In genomic region chr14:24231263-24232120, GRCh38 we compare ENCODE assay signal across 8 cellular contexts. TPM values are rescaled to one million over a fixed set of nuclear protein-coding genes. Genes with fewer than 3 reads are reported as not detected.
A peak's percentile ranks its signal among the peaks of the same experiment; 100 is the strongest.
DNase-seq lines count a peak whose midpoint lies in the region; ATAC-seq and TF ChIP-seq lines count a peak whose summit lies in the region.

No MANE protein-coding gene starts in this region.

- H3K36me3 ChIP-seq in BE2C (peaks cover 19% of the 10 kb centered on the region), PC-9 (ENCODE audit: low read depth) (no peaks in the 10 kb centered on the region)
- H3K36me3 ChIP-seq in effector memory CD4-positive, alpha-beta T cell (ENCODE audit: control insufficient read depth, insufficient read depth, low read length), result peaks cover 10% of the 10 kb centered on the region

- peak overlapping the region; percentile 59 for H3K27ac ChIP-seq in PC-9
- H3K27ac ChIP-seq in effector memory CD4-positive, alpha-beta T cell (ENCODE audit: insufficient read depth, low read length, poor library complexity, severe bottlenecking), result peak overlapping the region; percentile 83

- peaks cover 68% of the 10 kb centered on the region for H3K79me2 ChIP-seq in PC-9 (ENCODE audit: low read depth)

- H2AFZ ChIP-seq in PC-9, result peak overlapping the region; percentile 90

- peaks cover 45 to 52% of the 10 kb centered on the region in 2 donors for H3K4me1 Mint-ChIP-seq in natural killer cell

- DNase-seq in BE2C, result no peak
- no peak for DNase-seq in PC-9
- peak in 2 of 3 donors; percentile 9 to 11 for DNase-seq in effector memory CD4-positive, alpha-beta T cell
- DNase-seq in natural killer cell, result no peak
- DNase-seq in cortex of kidney (lab: John Stamatoyannopoulos, UW), result no peak

- POLR2A ChIA-PET in PC-9 (lab: Charles Lee; ENCODE audit: unreplicated experiment), result no interaction called here

- TF ChIP-seq CTCF in BE2C (IDR thresholded peaks at IDR 0.05; ENCODE audit: low read depth, low read length), result no peak
- TF ChIP-seq CTCF in PC-9 (conservative IDR thresholded peaks at IDR 0.05), result no peak
- no peak for TF ChIP-seq CTCF in natural killer cell (IDR thresholded peaks at IDR 0.05)

- CTCF ChIA-PET in PC-9 (lab: Charles Lee), result no interaction called here

- TSS peak; percentile 49 for BruUV-seq in PC-9 (replicated peaks; lab: Mats Ljungman, UMichigan)

- H3K36me3 Mint-ChIP-seq in natural killer cell, result peaks cover 9% of the 10 kb centered on the region

- 0 out of 2 replicates have a peak, but pooled peaks cover 4% of the 10 kb centered on the region for H3F3A ChIP-seq in PC-9 (ENCODE audit: insufficient read depth, low read depth)

- H4K20me1 ChIP-seq in PC-9 (ENCODE audit: insufficient read depth), result no peaks in the 10 kb centered on the region

- no peaks in the 10 kb centered on the region for H3K9me3 Mint-ChIP-seq in natural killer cell

- ATAC-seq in GM21528 (IDR thresholded peaks at IDR 0.05; ENCODE audit: low FRiP score, unreplicated experiment) (peak; percentile 5), natural killer cell (no peak), GM19397 (IDR thresholded peaks at IDR 0.05; ENCODE audit: unreplicated experiment) (no peak), GM19324 (IDR thresholded peaks at IDR 0.05; ENCODE audit: low FRiP score, unreplicated experiment) (no peak)

- no peaks in the 10 kb centered on the region for H3K9me2 ChIP-seq in PC-9 (ENCODE audit: insufficient read depth)

- peak overlapping the region; percentile 96 for H3K4me2 ChIP-seq in PC-9

- peak overlapping the region; percentile 87 to 100 for H3K27ac Mint-ChIP-seq in natural killer cell

- H3K4me1 ChIP-seq in BE2C (peaks cover 4% of the 10 kb centered on the region; the same call in 1 of the 2 replicates), PC-9 (replicated peaks; ENCODE audit: insufficient read depth) (peaks cover 12% of the 10 kb centered on the region)
- peaks cover 28% of the 10 kb centered on the region for H3K4me1 ChIP-seq in effector memory CD4-positive, alpha-beta T cell (ENCODE audit: control insufficient read depth, insufficient read depth, low read length, poor library complexity, severe bottlenecking)

- H3K27me3 ChIP-seq in BE2C (no peaks in the 10 kb centered on the region), PC-9 (ENCODE audit: insufficient read depth, low read depth) (no peaks in the 10 kb centered on the region)
- H3K27me3 ChIP-seq in effector memory CD4-positive, alpha-beta T cell (replicated peaks; ENCODE audit: control insufficient read depth, insufficient read depth, low read length, poor library complexity, severe bottlenecking), result no peaks in the 10 kb centered on the region

- H3K4me3 ChIP-seq in BE2C (ENCODE audit: low read depth, low read length), result peak overlapping the region; percentile 90
- H3K4me3 ChIP-seq in PC-9, result peak overlapping the region; percentile 89
- H3K4me3 ChIP-seq in effector memory CD4-positive, alpha-beta T cell (ENCODE audit: insufficient read depth, low read depth, low read length, poor library complexity, severe bottlenecking), result peak overlapping the region; percentile 98

- no peaks in the 10 kb centered on the region for H3K27me3 Mint-ChIP-seq in natural killer cell (ENCODE audit: low read depth in 2 of 2)

- H3K4me3 Mint-ChIP-seq in natural killer cell, result peak overlapping the region; percentile 86

- intact Hi-C loops in PC-9 (cut with micrococcal nuclease; ENCODE audit: unreplicated experiment), result no loop called here
- intact Hi-C loops in natural killer cell (cut with micrococcal nuclease), result loop anchor here (1.0 to 5.0 kb wide), 4 partner anchors 11 to 41 kb away; partner anchors contain the start of genes MDP1, RABGGTA, TINF2 and TM9SF1

- H3K9me3 ChIP-seq in BE2C (no peaks in the 10 kb centered on the region), PC-9 (ENCODE audit: insufficient read depth, low read depth) (no peaks in the 10 kb centered on the region)
- H3K9me3 ChIP-seq in effector memory CD4-positive, alpha-beta T cell (ENCODE audit: control insufficient read depth, low read length), result no peaks in the 10 kb centered on the region

RNA-seq across cellular contexts. Expression of gene NEDD8, which starts 0.7 kb away (rescaled TPM):
- 296 TPM for polyA plus RNA-seq in BE2C (2012; ENCODE audit: insufficient read depth, insufficient read length, low read depth)
- total RNA-seq in PC-9 (2021) (134 and 179 TPM in 2 replicates), natural killer cell (100 to 1,000 TPM in 1 of 3 donors, 10 to 100 TPM in 2; 93.6 to 109 (median 95.9) TPM)

RNA-seq across cellular contexts. Expression of gene GMPR2, which starts 1.2 kb away (rescaled TPM):
- polyA plus RNA-seq in BE2C (2012; ENCODE audit: insufficient read depth, insufficient read length, low read depth), result 87.7 TPM
- total RNA-seq in PC-9 (2021) (55.3 and 63.7 TPM in 2 replicates), natural killer cell (10 to 100 TPM; 46.5 to 63.3 (median 53.3) TPM)

RNA-seq across cellular contexts. Expression of gene TINF2, which starts 10.9 kb away (rescaled TPM):
- polyA plus RNA-seq in BE2C (2012; ENCODE audit: insufficient read depth, insufficient read length, low read depth), result 57.3 TPM
- 22.4 and 23.0 TPM in 2 replicates for total RNA-seq in PC-9 (2021)
- 100 to 1,000 TPM; 158 to 269 (median 176) TPM for total RNA-seq in natural killer cell

RNA-seq across cellular contexts. Expression of gene MDP1, which starts 15.6 kb away (rescaled TPM):
- polyA plus RNA-seq in BE2C (2012; ENCODE audit: insufficient read depth, insufficient read length, low read depth), result 43.6 TPM
- total RNA-seq in PC-9 (2021), result 8.7 and 15.3 TPM in 2 replicates
- 1 to 10 TPM; 4.0 to 6.1 (median 5.5) TPM for total RNA-seq in natural killer cell

RNA-seq across cellular contexts. Expression of gene CHMP4A, which starts 18.2 kb away (rescaled TPM):
- 34.2 TPM for polyA plus RNA-seq in BE2C (2012; ENCODE audit: insufficient read depth, insufficient read length, low read depth)
- total RNA-seq in PC-9 (2021) (31.2 and 37.6 TPM in 2 replicates), natural killer cell (100 to 1,000 TPM; 105 to 118 (median 115) TPM)

Comparison
In these comparisons a context has a peak if more than half of its experiments do, and no peak if none do; other contexts are left out.
1. DNase-seq: peak in effector memory CD4-positive, alpha-beta T cell (2 of 3); none in BE2C (single experiment), PC-9 (0 of 2), natural killer cell (single experiment) and cortex of kidney (single experiment).
2. Peak in every context shown above with its lines, with median percentiles within 50 percentile points of each other: H3K4me3 ChIP-seq.